ENCODE assay signal across 8 cellular contexts in the genomic region with DNA sequence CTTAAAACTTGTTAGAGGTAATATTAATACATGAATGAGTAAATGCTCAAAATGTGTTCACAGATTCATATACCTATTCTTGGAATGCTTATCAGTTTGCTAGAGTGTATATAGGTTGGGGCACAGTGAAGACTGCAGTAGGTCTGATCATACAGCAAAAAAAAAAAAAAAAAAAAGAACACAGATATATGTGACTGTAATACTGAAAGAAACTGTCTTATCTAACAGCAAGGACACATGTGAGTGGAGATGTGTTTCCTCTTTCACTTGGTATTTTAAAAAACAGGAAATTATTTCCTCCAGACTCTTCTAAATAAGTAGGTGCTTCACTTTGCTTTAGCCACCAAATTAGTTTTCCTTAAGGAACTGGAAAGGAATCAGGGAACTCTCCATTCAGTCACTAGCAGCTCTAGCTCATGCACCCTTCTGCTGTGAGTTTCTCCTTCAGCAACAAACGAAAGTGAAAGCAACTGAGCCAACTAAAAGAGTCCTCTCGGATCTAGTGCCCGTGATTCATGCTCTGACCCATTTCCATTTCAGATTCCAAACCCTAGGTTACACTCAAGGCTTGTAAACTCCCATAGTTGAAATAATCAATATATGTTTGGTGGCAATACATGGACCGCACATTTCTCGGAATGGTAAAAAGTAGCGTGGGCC.
A peak's percentile ranks its signal among the peaks of the same experiment; 100 is the strongest.
DNase-seq lines count a peak whose midpoint lies in the region; ATAC-seq, FAIRE-seq and TF ChIP-seq lines count a peak whose summit lies in the region.

No MANE protein-coding gene starts in this region.

- no peaks in the 10 kb centered on the region for H4K20me1 ChIP-seq in mammary epithelial cell (ENCODE audit: insufficient read depth, low read length)

- no peak overlapping the region for H3K4me3 ChIP-seq in mammary epithelial cell (replicated peaks in 1 of 3; ENCODE audit: insufficient read depth in 1 of 3, low read depth in 2 of 3, low read length in 3 of 3)

- H3K9ac ChIP-seq in mammary epithelial cell (ENCODE audit: insufficient read depth, low read length), result no peak overlapping the region

- TF ChIP-seq POLR2A in GM12892 (IDR thresholded peaks at IDR 0.05; ENCODE audit: low read depth, low read length), result no peak

- DNase-seq in NOMO-1 (lab: John Stamatoyannopoulos, UW; ENCODE audit: unreplicated experiment in 2 of 2), result peak; percentile 19 to 77
- DNase-seq in mammary epithelial cell, result peak; percentile 14
- DNase-seq in myocyte (ENCODE audit: low read depth), result peak; percentile 73
- DNase-seq in epidermal melanocyte (ENCODE audit: insufficient read length, low spot score), result no peak
- DNase-seq in GM12892 (ENCODE audit: insufficient read length), result no peak

- in situ Hi-C loops in mammary epithelial cell (cut with MboI; ENCODE audit: low sequenced_read_pairs in 2 of 2), result no loop called here

- no peaks in the 10 kb centered on the region for H3K79me2 ChIP-seq in mammary epithelial cell (ENCODE audit: insufficient read depth, low read length)

- H3K9me3 ChIP-seq in mammary epithelial cell (replicated peaks; ENCODE audit: insufficient read depth, low read length), result no peaks in the 10 kb centered on the region

- no peaks in the 10 kb centered on the region for H3K27me3 ChIP-seq in mammary epithelial cell (ENCODE audit: insufficient read depth, low read length)

- no peak for TF ChIP-seq CTCF in mammary epithelial cell (conservative IDR thresholded peaks at IDR 0.05 in 1 of 2, IDR thresholded peaks at IDR 0.05 in 1 of 2; ENCODE audit: extremely low read depth in 1 of 2, insufficient read depth in 1 of 2, low read depth in 1 of 2, low read length in 2 of 2)

- H2AFZ ChIP-seq in mammary epithelial cell (ENCODE audit: low read depth, low read length), result peak overlapping the region; percentile 65

- peak; percentile 75 for ATAC-seq in GM18517 (IDR thresholded peaks at IDR 0.05; ENCODE audit: unreplicated experiment)
- ATAC-seq in HG03060 (IDR thresholded peaks at IDR 0.05; ENCODE audit: low read depth, unreplicated experiment), result peak; percentile 80

- no peaks in the 10 kb centered on the region for H3K36me3 ChIP-seq in mammary epithelial cell (ENCODE audit: insufficient read depth, low read length)

- FAIRE-seq in A204.1 (lab: Jason Lieb, UNC) (peak; percentile 65), GM12892 (lab: Jason Lieb, UNC) (no peak)

- CTCF ChIA-PET in mammary epithelial cell (lab: Charles Lee; ENCODE audit: low non-redundant PET), result no interaction called here

- BruUV-seq in mammary epithelial cell (replicated peaks; lab: Mats Ljungman, UMichigan), result no TSS peak

- WGBS in mammary epithelial cell (ENCODE audit: low coverage, missing lambda C conversion rate), result 57% methylated on average over 2 of the region's 6 CpGs

- H3K4me2 ChIP-seq in mammary epithelial cell (ENCODE audit: insufficient read depth, low read depth, low read length), result peak overlapping the region; percentile 23

- no peak overlapping the region for H3K27ac ChIP-seq in mammary epithelial cell (ENCODE audit: insufficient read depth, low read depth, low read length)

- dilution Hi-C loops in mammary epithelial cell (cut with HindIII; ENCODE audit: low sequenced_read_pairs), result no loop called here

- intact Hi-C loops in mammary epithelial cell (cut with micrococcal nuclease), result no loop called here

- no peaks in the 10 kb centered on the region for H3K4me1 ChIP-seq in mammary epithelial cell (ENCODE audit: insufficient read depth, low read length)

Comparison
In these comparisons a context has a peak if more than half of its experiments do, and no peak if none do; other contexts are left out.
1. DNase-seq: peak in NOMO-1 (2 of 2), mammary epithelial cell (single experiment) and myocyte (single experiment); none in epidermal melanocyte (single experiment) and GM12892 (single experiment).